7 cellular contexts compared by ENCODE assay signal in the genomic region with DNA sequence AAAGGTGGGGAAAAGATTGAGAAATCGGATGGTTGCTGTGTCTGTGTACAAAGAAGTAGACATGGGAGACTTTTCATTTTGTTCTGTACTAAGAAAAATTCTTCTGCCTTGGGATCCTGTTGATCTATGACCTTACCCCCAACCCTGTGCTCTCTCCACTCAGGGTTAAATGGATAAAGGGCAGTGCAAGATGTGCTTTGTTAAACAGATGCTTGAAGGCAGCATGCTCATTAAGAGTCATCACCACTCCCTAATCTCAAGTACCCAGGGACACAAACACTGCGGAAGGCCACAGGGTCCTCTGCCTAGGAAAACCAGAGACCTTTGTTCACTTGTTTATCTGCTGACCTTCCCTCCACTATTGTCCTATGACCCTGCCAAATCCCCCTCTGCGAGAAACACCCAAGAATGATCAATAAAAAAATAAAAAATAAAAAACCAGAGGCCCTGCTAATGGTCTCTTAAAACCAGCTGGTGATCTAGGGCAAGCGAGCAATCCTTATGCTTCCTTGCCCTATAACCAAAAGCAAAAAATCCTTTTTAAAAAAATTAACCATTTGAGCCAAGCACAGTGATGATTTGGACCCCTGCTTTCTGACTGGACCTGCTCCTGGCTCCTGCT. TPM values are rescaled to one million over a fixed set of nuclear protein-coding genes. Genes with fewer than 3 reads are reported as not detected.
DNase-seq lines count a peak whose midpoint lies in the region; ATAC-seq and TF ChIP-seq lines count a peak whose summit lies in the region.
"Not testable (repeated sequence)": the region's sequence is repeated elsewhere in the genome, so short reads cannot be mapped to it uniquely, and the experiment has no call there.

No MANE protein-coding gene starts in this region.

- not testable (repeated sequence) for H2BK15ac ChIP-seq in mesendoderm (replicated peaks; ENCODE audit: low read depth)

- H2BK120ac ChIP-seq in mesendoderm (ENCODE audit: low read depth, low read length): not testable (repeated sequence)

- not testable (repeated sequence) for H3K79me1 ChIP-seq in mesendoderm (ENCODE audit: low read length)

- H3K9me3 Mint-ChIP-seq in activated naive CD8-positive, alpha-beta T cell (ENCODE audit: low read depth); endothelial cell (ENCODE audit: unreplicated experiment): not testable (repeated sequence)

- not testable (repeated sequence) for H3K56ac ChIP-seq in mesendoderm (ENCODE audit: low read length)

- not testable (repeated sequence) for TF ChIP-seq POLR2A in NB4 (IDR thresholded peaks at IDR 0.05; ENCODE audit: extremely low read depth, insufficient read length); gastrocnemius medialis (IDR thresholded peaks at IDR 0.05)

- not testable (repeated sequence) for H3K9me3 ChIP-seq in WERI-Rb-1 (ENCODE audit: severe bottlenecking); gastrocnemius medialis

- peaks cover 27% of the 10 kb centered on the region for H3K4me1 Mint-ChIP-seq in activated naive CD8-positive, alpha-beta T cell (ENCODE audit: low read depth)
- peaks cover 13% of the 10 kb centered on the region for H3K4me1 Mint-ChIP-seq in endothelial cell (ENCODE audit: unreplicated experiment)

- peak overlapping the region; percentile 65 for H4K8ac ChIP-seq in mesendoderm (ENCODE audit: low read depth, low read length)

- in situ Hi-C loops in gastrocnemius medialis (cut with MboI; ENCODE audit: low sequenced_read_pairs in 4 of 4): not testable (repeated sequence)

- H3K4me3 ChIP-seq in GM06990 (replicated peaks; ENCODE audit: low read depth, low read length): peak overlapping the region; percentile 84
- peak overlapping the region; percentile 99 for H3K4me3 ChIP-seq in NB4 (ENCODE audit: low read depth, low read length)
- not testable (repeated sequence) for H3K4me3 ChIP-seq in WERI-Rb-1 (ENCODE audit: low read depth, low read length); mesendoderm (ENCODE audit: low read length)
- peak overlapping the region in 2 of 4 donors; percentile 88 to 95 for H3K4me3 ChIP-seq in gastrocnemius medialis

- not testable (repeated sequence) for ATAC-seq in gastrocnemius medialis

- H3K18ac ChIP-seq in mesendoderm (ENCODE audit: low read length): not testable (repeated sequence)

- not testable (repeated sequence) for H3K27ac Mint-ChIP-seq in activated naive CD8-positive, alpha-beta T cell
- peak overlapping the region; percentile 57 for H3K27ac Mint-ChIP-seq in endothelial cell (ENCODE audit: unreplicated experiment)

- H4K5ac ChIP-seq in mesendoderm (ENCODE audit: low read length): not testable (repeated sequence)

- intact Hi-C loops in gastrocnemius medialis (cut with DNase I; ENCODE audit: low total_unique reads): not testable (repeated sequence)

- not testable (repeated sequence) for H3K27me3 Mint-ChIP-seq in activated naive CD8-positive, alpha-beta T cell; endothelial cell (ENCODE audit: unreplicated experiment)

- H3K27ac ChIP-seq in WERI-Rb-1 (peak overlapping the region; percentile 98; the same call in 1 of the 2 replicates), gastrocnemius medialis (peak overlapping the region; percentile 86 to 92 (median 87))
- not testable (repeated sequence) for H3K27ac ChIP-seq in mesendoderm (ENCODE audit: low read depth, low read length)

- H3K4ac ChIP-seq in mesendoderm (ENCODE audit: low read depth, low read length): not testable (repeated sequence)

- not testable (repeated sequence) for DNase-seq in GM06990 (ENCODE audit: extremely low read depth, insufficient read length); NB4 (ENCODE audit: low read depth); WERI-Rb-1; endothelial cell (ENCODE audit: low spot score); mesendoderm; gastrocnemius medialis

- not testable (repeated sequence) for TF ChIP-seq CTCF in GM06990 (IDR thresholded peaks at IDR 0.05; ENCODE audit: insufficient read depth, low read length, poor library complexity, severe bottlenecking); NB4 (IDR thresholded peaks at IDR 0.05; ENCODE audit: low read depth, low read length); WERI-Rb-1 (IDR thresholded peaks at IDR 0.05; ENCODE audit: low read depth, low read length); endothelial cell (IDR thresholded peaks at IDR 0.05; ENCODE audit: unreplicated experiment); gastrocnemius medialis (IDR thresholded peaks at IDR 0.05 in 4 of 5, conservative IDR thresholded peaks at IDR 0.05 in 1 of 5)

- not testable (repeated sequence) for H3K36me3 ChIP-seq in GM06990 (ENCODE audit: control insufficient read depth, insufficient read depth, low read length); mesendoderm (ENCODE audit: control insufficient read depth, insufficient read depth, low read length)
- peaks cover 30% of the 10 kb centered on the region for H3K36me3 ChIP-seq in WERI-Rb-1
- H3K36me3 ChIP-seq in gastrocnemius medialis: peaks cover 0 to 22% of the 10 kb centered on the region in 2 donors

- not testable (repeated sequence) for H3K9ac ChIP-seq in mesendoderm (ENCODE audit: low read length)

- not testable (repeated sequence) for H2AK5ac ChIP-seq in mesendoderm (ENCODE audit: low read length)

- WGBS in mesendoderm (ENCODE audit: extremely low coverage, insufficient coverage, low lambda C conversion rate): no CpG with 5 or more reads among the region's 4 CpGs

- H3K4me1 ChIP-seq in mesendoderm (ENCODE audit: control insufficient read depth, low read depth, low read length): not testable (repeated sequence)
- H3K4me1 ChIP-seq in gastrocnemius medialis: peaks cover 13 to 26% of the 10 kb centered on the region in 2 donors

- not testable (repeated sequence) for H3K27me3 ChIP-seq in GM06990 (replicated peaks; ENCODE audit: control insufficient read depth, insufficient read depth, low read length); WERI-Rb-1 (ENCODE audit: insufficient read depth, low read depth, severe bottlenecking); mesendoderm (ENCODE audit: insufficient read depth, low read length, poor library complexity); gastrocnemius medialis

- not testable (repeated sequence) for H3K4me2 ChIP-seq in mesendoderm (ENCODE audit: low read length)

- H2BK5ac ChIP-seq in mesendoderm (ENCODE audit: low read length): not testable (repeated sequence)

- not testable (repeated sequence) for H3K23ac ChIP-seq in mesendoderm (ENCODE audit: low read length)

- H3K36me3 Mint-ChIP-seq in activated naive CD8-positive, alpha-beta T cell; endothelial cell (ENCODE audit: low read depth, unreplicated experiment): not testable (repeated sequence)

- peaks cover 26% of the 10 kb centered on the region for H3K79me2 ChIP-seq in mesendoderm (ENCODE audit: control insufficient read depth, insufficient read depth, low read length)

- peak overlapping the region; percentile 89 for H3K4me3 Mint-ChIP-seq in activated naive CD8-positive, alpha-beta T cell
- H3K4me3 Mint-ChIP-seq in endothelial cell (ENCODE audit: unreplicated experiment): peak overlapping the region; percentile 79

RNA-seq across cellular contexts. Expression of a gene that starts 1.1 kb away (rescaled TPM):
- total RNA-seq in endothelial cell (ENCODE audit: unreplicated experiment): 46.9 TPM
- 50.8 TPM for polyA plus RNA-seq in mesendoderm (2013, experiment 1 of 2)
- 49.6 TPM for polyA plus RNA-seq in mesendoderm (2013, experiment 2 of 2)
- total RNA-seq in gastrocnemius medialis: 10 to 100 TPM; 18.0 to 27.3 (median 25.0) TPM

RNA-seq across cellular contexts. Expression of a gene that starts 42.9 kb away (rescaled TPM):
- total RNA-seq in endothelial cell (ENCODE audit: unreplicated experiment): 9.6 TPM
- polyA plus RNA-seq in mesendoderm (2013, experiment 1 of 2): 3.9 TPM
- 4.1 TPM for polyA plus RNA-seq in mesendoderm (2013, experiment 2 of 2)
- 10 to 100 TPM in 1 of 4 donors, 1 to 10 TPM in 3; 2.3 to 10.8 (median 7.6) TPM for total RNA-seq in gastrocnemius medialis

RNA-seq across cellular contexts. Expression of a gene that starts 56.4 kb away (rescaled TPM):
- 52.4 TPM for total RNA-seq in endothelial cell (ENCODE audit: unreplicated experiment)
- polyA plus RNA-seq in mesendoderm (2013, experiment 1 of 2): 9.5 TPM
- 10.3 TPM for polyA plus RNA-seq in mesendoderm (2013, experiment 2 of 2)
- 10 to 100 TPM; 19.2 to 71.6 (median 31.2) TPM for total RNA-seq in gastrocnemius medialis
